25 cellular contexts compared by ENCODE assay signal in genomic region chr20:33819456-33819855, GRCh38. TPM values are rescaled to one million over a fixed set of nuclear protein-coding genes. Genes with fewer than 3 reads are reported as not detected.
DNase-seq lines count a peak whose midpoint lies in the region; ATAC-seq and TF ChIP-seq lines count a peak whose summit lies in the region.
"Had no signal": no experiment of that assay in that cellular context is flagged by ENCODE, and none has a peak within 500 bp of the region (broad histone marks: within the 10 kb centered on the region; RNA-seq: fewer than 3 reads in every experiment).

No MANE protein-coding gene starts in this region.

- H3K9me3 ChIP-seq in Karpas-422 (ENCODE audit: low read length) = no peaks in the 10 kb centered on the region
- H3K9me3 ChIP-seq: heart left ventricle, tibial nerve had no signal

- H3K4me2 ChIP-seq in Karpas-422 (ENCODE audit: low read depth, low read length, poor library complexity, severe bottlenecking) = no peak overlapping the region

- H3K4me3 ChIP-seq in Karpas-422 (ENCODE audit: low read length) = no peak overlapping the region
- H3K4me3 ChIP-seq: coronary artery, heart left ventricle, tibial nerve had no signal

- H3K9me2 ChIP-seq in Karpas-422 (replicated peaks; ENCODE audit: insufficient read depth, low read length) = no peaks in the 10 kb centered on the region

- no peak for TF ChIP-seq CTCF in osteocyte (IDR thresholded peaks at IDR 0.05)

- no peak overlapping the region for H2AFZ ChIP-seq in Karpas-422 (ENCODE audit: low read length)

- peaks cover 48% of the 10 kb centered on the region for H4K20me1 ChIP-seq in Karpas-422 (ENCODE audit: insufficient read depth, low read depth, low read length)

- peaks cover 48% of the 10 kb centered on the region for H3K4me1 ChIP-seq in Karpas-422 (ENCODE audit: low read length)

- H3K9me3 Mint-ChIP-seq in activated T-cell treated with anti-CD3 and anti-CD28 coated beads, Interleukin-2, amount 50 U/mL, for 24 hours = no peaks in the 10 kb centered on the region
- no peaks in the 10 kb centered on the region for H3K9me3 Mint-ChIP-seq in activated naive CD8-positive, alpha-beta T cell treated with anti-CD3 and anti-CD28 coated beads for 36 hours
- H3K9me3 Mint-ChIP-seq in osteocyte (ENCODE audit: unreplicated experiment) = no peaks in the 10 kb centered on the region
- no peaks in the 10 kb centered on the region for H3K9me3 Mint-ChIP-seq in T-helper 2 cell treated with Interferon-gamma antibody and Interleukin-4, amounts not matched to agents 5 μg/mL and 100 μg/mL, for 36 hours
- H3K9me3 Mint-ChIP-seq: activated naive CD4-positive, alpha-beta T cell treated with anti-CD3 and anti-CD28 coated beads, Interleukin-2, amount 10 ng/mL, durations not matched to agents 7 days and 5 days; T-helper 1 cell treated with Interleukin-12 subunit alpha and Interleukin-12 subunit beta and Interleukin-4 antibody, amounts not matched to agents 30 μg/mL and 1 μg/mL, for 36 hours had no signal

- H3K36me3 ChIP-seq in Karpas-422 (ENCODE audit: insufficient read depth, low read length) = no peaks in the 10 kb centered on the region; the same call in 1 of the 2 replicates

- no peak overlapping the region for H3K4me3 Mint-ChIP-seq in activated T-cell treated with anti-CD3 and anti-CD28 coated beads, Interleukin-2, amount 50 U/mL, for 24 hours
- no peak overlapping the region for H3K4me3 Mint-ChIP-seq in activated naive CD8-positive, alpha-beta T cell treated with anti-CD3 and anti-CD28 coated beads for 36 hours
- H3K4me3 Mint-ChIP-seq in osteocyte (ENCODE audit: unreplicated experiment) = no peak overlapping the region
- no peak overlapping the region for H3K4me3 Mint-ChIP-seq in T-helper 2 cell treated with Interferon-gamma antibody and Interleukin-4, amounts not matched to agents 5 μg/mL and 100 μg/mL, for 36 hours
- H3K4me3 Mint-ChIP-seq: activated naive CD4-positive, alpha-beta T cell treated with anti-CD3 and anti-CD28 coated beads, Interleukin-2, amount 10 ng/mL, durations not matched to agents 7 days and 5 days; T-helper 1 cell treated with Interleukin-12 subunit alpha and Interleukin-12 subunit beta and Interleukin-4 antibody, amounts not matched to agents 30 μg/mL and 1 μg/mL, for 36 hours had no signal

- DNase-seq in activated T-cell treated with anti-CD3 and anti-CD28 coated beads, Interleukin-2, amount 50 U/mL, for 24 hours = no peak
- no peak for DNase-seq in activated T-cell treated with anti-CD3 and anti-CD28 coated beads for 4 hours
- no peak for DNase-seq in Karpas-422
- DNase-seq in activated naive CD8-positive, alpha-beta T cell treated with anti-CD3 and anti-CD28 coated beads for 36 hours = no peak
- DNase-seq in osteocyte (ENCODE audit: extremely low spot score, unreplicated experiment) = no peak
- no peak for DNase-seq in T-helper 2 cell treated with Interferon-gamma antibody and Interleukin-4, amounts not matched to agents 5 μg/mL and 100 μg/mL, for 36 hours (ENCODE audit: low spot score)
- DNase-seq: 8988T; activated CD4-positive, alpha-beta T cell treated with anti-CD3 and anti-CD28 coated beads for 4 hours; activated naive CD4-positive, alpha-beta T cell treated with anti-CD3 and anti-CD28 coated beads, Interleukin-2, amount 10 ng/mL, durations not matched to agents 7 days and 5 days; activated T-cell treated with anti-CD3 and anti-CD28 coated beads, Interleukin-2, amount 50 U/mL, for 48 hours; anterior cingulate cortex; DMS79 treated with DMSO at 0.1 percent for 48 hours; effector memory CD4-positive, alpha-beta T cell; foreskin fibroblast; GF-D8; heart left ventricle; NCI-H1105 treated with DMSO at 0.1 percent for 48 hours; NCI-H2029 treated with DMSO at 0.1 percent for 48 hours; NCI-H2227 treated with DMSO at 0.1 percent for 48 hours; NCI-H69 had no signal

- no peak for ATAC-seq in GM18907 (IDR thresholded peaks at IDR 0.05; ENCODE audit: unreplicated experiment)
- no peak for ATAC-seq in HG03045 (IDR thresholded peaks at IDR 0.05; ENCODE audit: unreplicated experiment)
- ATAC-seq: heart left ventricle had no signal

- no peak overlapping the region for H3K9ac ChIP-seq in Karpas-422 (ENCODE audit: low read length)

- H3K27ac Mint-ChIP-seq in activated T-cell treated with anti-CD3 and anti-CD28 coated beads, Interleukin-2, amount 50 U/mL, for 24 hours = peak overlapping the region; percentile 58
- H3K27ac Mint-ChIP-seq in activated naive CD8-positive, alpha-beta T cell treated with anti-CD3 and anti-CD28 coated beads for 36 hours = peak overlapping the region; percentile 17
- H3K27ac Mint-ChIP-seq in osteocyte (ENCODE audit: unreplicated experiment) = peak overlapping the region; percentile 6
- H3K27ac Mint-ChIP-seq in T-helper 2 cell treated with Interferon-gamma antibody and Interleukin-4, amounts not matched to agents 5 μg/mL and 100 μg/mL, for 36 hours = no peak overlapping the region
- H3K27ac Mint-ChIP-seq: T-helper 1 cell treated with Interleukin-12 subunit alpha and Interleukin-12 subunit beta and Interleukin-4 antibody, amounts not matched to agents 30 μg/mL and 1 μg/mL, for 36 hours had no signal

- no peaks in the 10 kb centered on the region for H3K27me3 ChIP-seq in Karpas-422 (ENCODE audit: low read length)
- H3K27me3 ChIP-seq: heart left ventricle, tibial nerve had no signal

- H3K27ac ChIP-seq in Karpas-422 (ENCODE audit: low read length) = peak overlapping the region; percentile 2; the same call in 1 of the 2 replicates
- H3K27ac ChIP-seq: coronary artery, tibial nerve had no signal

- H3K36me3 Mint-ChIP-seq in activated T-cell treated with anti-CD3 and anti-CD28 coated beads, Interleukin-2, amount 50 U/mL, for 24 hours (ENCODE audit: low read depth) = peaks cover 60% of the 10 kb centered on the region
- peaks cover 23% of the 10 kb centered on the region for H3K36me3 Mint-ChIP-seq in activated naive CD8-positive, alpha-beta T cell treated with anti-CD3 and anti-CD28 coated beads for 36 hours
- H3K36me3 Mint-ChIP-seq in osteocyte (ENCODE audit: unreplicated experiment) = peaks cover 5% of the 10 kb centered on the region
- H3K36me3 Mint-ChIP-seq in T-helper 2 cell treated with Interferon-gamma antibody and Interleukin-4, amounts not matched to agents 5 μg/mL and 100 μg/mL, for 36 hours (ENCODE audit: low read depth) = peaks cover 8% of the 10 kb centered on the region

- H3K27me3 Mint-ChIP-seq in activated T-cell treated with anti-CD3 and anti-CD28 coated beads, Interleukin-2, amount 50 U/mL, for 24 hours = no peaks in the 10 kb centered on the region
- H3K27me3 Mint-ChIP-seq in activated naive CD8-positive, alpha-beta T cell treated with anti-CD3 and anti-CD28 coated beads for 36 hours = no peaks in the 10 kb centered on the region
- H3K27me3 Mint-ChIP-seq in osteocyte (ENCODE audit: unreplicated experiment) = no peaks in the 10 kb centered on the region
- no peaks in the 10 kb centered on the region for H3K27me3 Mint-ChIP-seq in T-helper 2 cell treated with Interferon-gamma antibody and Interleukin-4, amounts not matched to agents 5 μg/mL and 100 μg/mL, for 36 hours (ENCODE audit: low read depth)
- H3K27me3 Mint-ChIP-seq: activated naive CD4-positive, alpha-beta T cell treated with anti-CD3 and anti-CD28 coated beads, Interleukin-2, amount 10 ng/mL, durations not matched to agents 7 days and 5 days had no signal

- H3K79me2 ChIP-seq in Karpas-422 (ENCODE audit: low read length) = peaks cover 97% of the 10 kb centered on the region

- H3K4me1 Mint-ChIP-seq in activated T-cell treated with anti-CD3 and anti-CD28 coated beads, Interleukin-2, amount 50 U/mL, for 24 hours (ENCODE audit: low read depth) = peaks cover 77% of the 10 kb centered on the region
- peaks cover 63% of the 10 kb centered on the region for H3K4me1 Mint-ChIP-seq in activated naive CD8-positive, alpha-beta T cell treated with anti-CD3 and anti-CD28 coated beads for 36 hours
- H3K4me1 Mint-ChIP-seq in osteocyte (ENCODE audit: unreplicated experiment) = peaks cover 19% of the 10 kb centered on the region
- H3K4me1 Mint-ChIP-seq in T-helper 2 cell treated with Interferon-gamma antibody and Interleukin-4, amounts not matched to agents 5 μg/mL and 100 μg/mL, for 36 hours (ENCODE audit: low read depth) = peaks cover 16% of the 10 kb centered on the region

RNA-seq across cellular contexts. Expression of gene CHMP4B, which starts 8.3 kb away (rescaled TPM):
- 33.8 and 45.5 TPM in 2 replicates for total RNA-seq in Karpas-422 (2014; rRNA removed; shearing (Covaris generic); ENCODE audit: low replicate concordance)
- total RNA-seq in activated naive CD8-positive, alpha-beta T cell treated with anti-CD3 and anti-CD28 coated beads for 36 hours = 10 to 100 TPM; 90.6 to 95.5 TPM
- 87.5 and 92.5 TPM in 2 replicates for total RNA-seq in osteocyte
